ENCODE assay signal across 16 cellular contexts in genomic region chr3:64111872-64112271, GRCh38.
DNase-seq lines count a peak whose midpoint lies in the region; FAIRE-seq and TF ChIP-seq lines count a peak whose summit lies in the region.
"Had no signal": no experiment of that assay in that cellular context is flagged by ENCODE, and none has a peak within 500 bp of the region (broad histone marks: within the 10 kb centered on the region; RNA-seq: fewer than 3 reads in every experiment).

No MANE protein-coding gene starts in this region.

- H3K9me3 ChIP-seq in astrocyte (ENCODE audit: insufficient read depth, low read depth, low read length) (no peaks in the 10 kb centered on the region), small intestine (ENCODE audit: control insufficient read depth, low read depth) (no peaks in the 10 kb centered on the region)

- in situ Hi-C loops in KBM-7 (cut with MboI; ENCODE audit: low pct_unique_long_range_greater_than_20kb, low sequenced_read_pairs): no loop called here

- DNase-seq in DMS 273 (lab: John Stamatoyannopoulos, UW; ENCODE audit: unreplicated experiment) (peak; percentile 7), DMS 273 treated with DMSO at 0.1 percent for 48 hours (lab: John Stamatoyannopoulos, UW) (no peak), HFF-Myc (ENCODE audit: extremely low read depth, low read depth) (no peak), astrocyte (ENCODE audit: low read depth) (no peak), mesendoderm (peak; percentile 27), KBM-7 (no peak), small intestine (no peak), NCI-H446 treated with DMSO at 0.1 percent for 48 hours (lab: John Stamatoyannopoulos, UW) (no peak)
- DNase-seq: COR-L47, DMS53, Kasumi-1, NCI-H1417, NCI-H1930 had no signal

- H4K5ac ChIP-seq in mesendoderm (ENCODE audit: low read length): no peak overlapping the region

- no peak overlapping the region for H3K23ac ChIP-seq in mesendoderm (ENCODE audit: low read length)

- peaks cover 3% of the 10 kb centered on the region for H3K36me3 ChIP-seq in astrocyte (ENCODE audit: insufficient read depth, low read length)
- no peaks in the 10 kb centered on the region for H3K36me3 ChIP-seq in mesendoderm (ENCODE audit: control insufficient read depth, insufficient read depth, low read length)
- no peaks in the 10 kb centered on the region for H3K36me3 ChIP-seq in small intestine (ENCODE audit: control insufficient read depth in 2 of 2, insufficient read depth in 2 of 2, low read length in 2 of 2)

- no peak overlapping the region for H2BK5ac ChIP-seq in mesendoderm (ENCODE audit: low read length)

- H3K79me2 ChIP-seq in astrocyte (ENCODE audit: insufficient read depth, low read length) (peaks cover 50% of the 10 kb centered on the region), mesendoderm (ENCODE audit: control insufficient read depth, insufficient read depth, low read length) (no peaks in the 10 kb centered on the region)

- H4K20me1 ChIP-seq in astrocyte (ENCODE audit: insufficient read depth, low read length): peaks cover 59% of the 10 kb centered on the region

- no peak overlapping the region for H3K4me3 Mint-ChIP-seq in astrocyte (ENCODE audit: unreplicated experiment)
- H3K4me3 Mint-ChIP-seq: CD14-positive monocyte had no signal

- no peaks in the 10 kb centered on the region for H3K4me1 ChIP-seq in astrocyte (ENCODE audit: insufficient read depth, low read length)
- peaks cover 5% of the 10 kb centered on the region for H3K4me1 ChIP-seq in mesendoderm (ENCODE audit: control insufficient read depth, low read depth, low read length)
- H3K4me1 ChIP-seq in small intestine (ENCODE audit: control insufficient read depth in 2 of 2, insufficient read depth in 1 of 2, low read depth in 1 of 2, low read length in 1 of 2): no peaks in the 10 kb centered on the region

- H3K27me3 ChIP-seq in astrocyte (ENCODE audit: insufficient read depth, low read length) (no peaks in the 10 kb centered on the region), mesendoderm (ENCODE audit: insufficient read depth, low read length, poor library complexity) (no peaks in the 10 kb centered on the region), small intestine (ENCODE audit: control insufficient read depth in 2 of 2, insufficient read depth in 2 of 2, low read length in 2 of 2) (no peaks in the 10 kb centered on the region)

- H3K27me3 Mint-ChIP-seq in astrocyte (ENCODE audit: low read depth, unreplicated experiment): no peaks in the 10 kb centered on the region

- WGBS in mesendoderm (ENCODE audit: extremely low coverage, insufficient coverage, low lambda C conversion rate): no CpG with 5 or more reads among the region's 2 CpGs
- 38 to 59% (median 48%) methylated on average over 2 of the region's 2 CpGs for WGBS in small intestine, 3 donors

- no peak overlapping the region for H3K4ac ChIP-seq in mesendoderm (ENCODE audit: low read depth, low read length)

- TF ChIP-seq CTCF in HFF-Myc (IDR thresholded peaks at IDR 0.05; ENCODE audit: low read depth, low read length, missing control alignments): peak; percentile 10
- TF ChIP-seq CTCF in astrocyte (IDR thresholded peaks at IDR 0.05; ENCODE audit: insufficient read depth, low read depth, low read length): peak; percentile 10

- H3K9ac ChIP-seq in astrocyte (ENCODE audit: low read length) (no peak overlapping the region), mesendoderm (ENCODE audit: low read length) (no peak overlapping the region)

- no peak overlapping the region for H3K4me2 ChIP-seq in astrocyte (ENCODE audit: low read length)
- no peak overlapping the region for H3K4me2 ChIP-seq in mesendoderm (ENCODE audit: low read length)

- no peak overlapping the region for H3K18ac ChIP-seq in mesendoderm (ENCODE audit: low read length)

- no peak overlapping the region for H3K27ac Mint-ChIP-seq in astrocyte (ENCODE audit: unreplicated experiment)
- H3K27ac Mint-ChIP-seq: CD14-positive monocyte had no signal

- FAIRE-seq in astrocyte (lab: Jason Lieb, UNC) (no peak), small intestine (lab: Jason Lieb, UNC) (no peak)
- FAIRE-seq: GM18507 had no signal

- H2AK5ac ChIP-seq in mesendoderm (ENCODE audit: low read length): no peak overlapping the region

- no peak overlapping the region for H2AFZ ChIP-seq in astrocyte (ENCODE audit: low read depth, low read length)

- peaks cover 13% of the 10 kb centered on the region for H3K9me3 Mint-ChIP-seq in astrocyte (ENCODE audit: unreplicated experiment)

- no peaks in the 10 kb centered on the region for H3K79me1 ChIP-seq in mesendoderm (ENCODE audit: low read length)

- no peak overlapping the region for H3K56ac ChIP-seq in mesendoderm (ENCODE audit: low read length)

- peaks cover 72% of the 10 kb centered on the region for H3K36me3 Mint-ChIP-seq in astrocyte (ENCODE audit: low read depth, unreplicated experiment)
- H3K36me3 Mint-ChIP-seq: CD14-positive monocyte had no signal

- no peak overlapping the region for H3K4me3 ChIP-seq in HFF-Myc (replicated peaks; ENCODE audit: low read depth, low read length)
- no peak overlapping the region for H3K4me3 ChIP-seq in astrocyte (ENCODE audit: insufficient read depth, low read depth, low read length)
- no peak overlapping the region for H3K4me3 ChIP-seq in mesendoderm (ENCODE audit: low read length)
- H3K4me3 ChIP-seq in small intestine (ENCODE audit: low read depth in 1 of 2, low read length in 2 of 2): no peak overlapping the region

- no peak overlapping the region for H2BK15ac ChIP-seq in mesendoderm (replicated peaks; ENCODE audit: low read depth)

- H3K4me1 Mint-ChIP-seq in astrocyte (ENCODE audit: low read depth, unreplicated experiment): peaks cover 44% of the 10 kb centered on the region
- H3K4me1 Mint-ChIP-seq: CD14-positive monocyte had no signal

- no peak overlapping the region for H4K8ac ChIP-seq in mesendoderm (ENCODE audit: low read depth, low read length)

- H2BK120ac ChIP-seq in mesendoderm (ENCODE audit: low read depth, low read length): no peak overlapping the region

- H3K27ac ChIP-seq in astrocyte (ENCODE audit: low read depth, low read length): no peak overlapping the region
- no peak overlapping the region for H3K27ac ChIP-seq in mesendoderm (ENCODE audit: low read depth, low read length)
- no peak overlapping the region for H3K27ac ChIP-seq in small intestine (ENCODE audit: low read depth in 1 of 2, low read length in 1 of 2)
- H3K27ac ChIP-seq: 22Rv1 had no signal

Comparison
In these comparisons a context has a peak if more than half of its experiments do, and no peak if none do; other contexts are left out.
1. DNase-seq: peak in DMS 273 (single experiment) and mesendoderm (single experiment); none in DMS 273 treated with DMSO at 0.1 percent for 48 hours (single experiment), HFF-Myc (single experiment), astrocyte (single experiment), KBM-7 (single experiment), small intestine (single experiment) and NCI-H446 treated with DMSO at 0.1 percent for 48 hours (single experiment).